24 cellular contexts compared by ENCODE assay signal in genomic region chr2:228846161-228846560, GRCh38.
"Had no signal": no experiment of that assay in that cellular context is flagged by ENCODE, and none has a peak within 500 bp of the region (broad histone marks: within the 10 kb centered on the region; RNA-seq: fewer than 3 reads in every experiment).

No MANE protein-coding gene starts in this region.

- H3K9me3 ChIP-seq: colonic mucosa, esophagus muscularis mucosa, mucosa of descending colon, neutrophil, pancreas, sigmoid colon, spleen, thoracic aorta, tibial nerve, upper lobe of left lung had no signal

- DNase-seq: central memory CD4-positive, alpha-beta T cell; colonic mucosa; dermis blood vessel endothelial cell; effector memory CD4-positive, alpha-beta T cell; foreskin melanocyte; hypothalamus; kidney; mesenchymal stem cell; mucosa of descending colon; naive B cell; pancreas; retina; sigmoid colon; spleen; stimulated activated CD4-positive, alpha-beta T cell treated with anti-CD3 and anti-CD28 coated beads, Interleukin-4, amount 100 ng/mL, for 4 hours; stimulated activated naive CD8-positive, alpha-beta T cell treated with anti-CD3 and anti-CD28 coated beads, Interleukin-15, Interleukin-2, amounts not matched to agents 100 U/mL and 50 U/mL, for 24 hours; substantia nigra; upper lobe of left lung had no signal

- H3K4me3 ChIP-seq: colonic mucosa, esophagus muscularis mucosa, mucosa of descending colon, pancreas, sigmoid colon, spleen, thoracic aorta, tibial nerve, upper lobe of left lung had no signal

- ATAC-seq: mucosa of descending colon; natural killer cell treated with Interleukin-12 subunit alpha and Interleukin-12 subunit beta and Interleukin-15 and Interleukin-18, amount 100 ng/mL, for 72 hours; stimulated activated memory B cell treated with anti-CD40 and anti-IgM and Interleukin-4, amounts not matched to agents 10 μg/mL and 1 μg/mL and 100 μg/mL, for 72 hours; stimulated activated naive CD8-positive, alpha-beta T cell treated with anti-CD3 and anti-CD28 coated beads, Interleukin-15, Interleukin-2, amounts not matched to agents 100 U/mL and 50 U/mL, for 24 hours had no signal

- H3K27me3 ChIP-seq: colonic mucosa, esophagus muscularis mucosa, neutrophil, pancreas, sigmoid colon, spleen, tibial nerve, upper lobe of left lung had no signal

- H3K4me1 ChIP-seq: colonic mucosa, esophagus muscularis mucosa, pancreas, sigmoid colon, spleen, upper lobe of left lung had no signal

- H3K36me3 ChIP-seq: colonic mucosa, esophagus muscularis mucosa, neutrophil, pancreas, sigmoid colon, spleen, thoracic aorta, tibial nerve, upper lobe of left lung had no signal
